ENCODE assay signal across 2 cellular contexts in genomic region chr7:77800730-77801129, GRCh38.
TF ChIP-seq lines count a peak whose summit lies in the region.

No MANE protein-coding gene starts in this region.

TF ChIP-seq in SK-N-SH, 30 proteins besides CTCF, POLR2A, EP300 and RAD21 (continued from another document):
- TF ChIP-seq ZBTB33 (IDR thresholded peaks at IDR 0.05; ENCODE audit: borderline replicate concordance, low read depth) (no peak), RFX5 (IDR thresholded peaks at IDR 0.05; ENCODE audit: low read length) (no peak), FOXJ3 (CRISPR knock-in tag; IDR thresholded peaks at IDR 0.05) (no peak), TEAD4 (IDR thresholded peaks at IDR 0.05; ENCODE audit: borderline replicate concordance, insufficient read depth) (no peak), RXRA (IDR thresholded peaks at IDR 0.05; ENCODE audit: borderline replicate concordance, low read depth) (no peak), FOSL2 (IDR thresholded peaks at IDR 0.05; ENCODE audit: borderline replicate concordance, low read depth) (no peak), JUND (IDR thresholded peaks at IDR 0.05) (no peak), PBX3 (IDR thresholded peaks at IDR 0.05) (no peak), TCF12 (IDR thresholded peaks at IDR 0.05) (no peak), RCOR1 (IDR thresholded peaks at IDR 0.05; ENCODE audit: low read length) (no peak), SIN3A (IDR thresholded peaks at IDR 0.05; ENCODE audit: borderline replicate concordance, low read depth, low read length) (no peak), USF2 (IDR thresholded peaks at IDR 0.05; ENCODE audit: borderline replicate concordance, low read depth, low read length) (no peak), MXI1 (IDR thresholded peaks at IDR 0.05; ENCODE audit: low read depth, low read length) (no peak), USF1 (IDR thresholded peaks at IDR 0.05; ENCODE audit: borderline replicate concordance, low read depth) (no peak)
TF ChIP-seq in SK-N-SH: peak in this region for 0.

TF ChIP-seq in SK-N-SH treated with all-trans-retinoic acid at 6 μM for 48 hours, 23 proteins besides CTCF, POLR2A, EP300 and RAD21 (continued from another document):
- TF ChIP-seq CREB5 (CRISPR knock-in tag; IDR thresholded peaks at IDR 0.05; ENCODE audit: low read depth) = no peak
